Comparison of ENCODE assay signal across 10 cellular contexts in genomic region chr1:244010191-244010590, GRCh38. TPM values are rescaled to one million over a fixed set of nuclear protein-coding genes. Genes with fewer than 3 reads are reported as not detected.
DNase-seq lines count a peak whose midpoint lies in the region; TF ChIP-seq lines count a peak whose summit lies in the region.
"Had no signal": no experiment of that assay in that cellular context is flagged by ENCODE, and none has a peak within 500 bp of the region (broad histone marks: within the 10 kb centered on the region; RNA-seq: fewer than 3 reads in every experiment).

No MANE protein-coding gene starts in this region.

- no peaks in the 10 kb centered on the region for H3K79me2 ChIP-seq in OCI-LY3 (ENCODE audit: low read length)

- DNase-seq in brain microvascular endothelial cell (no peak), sigmoid colon (no peak), NCI-H446 (lab: John Stamatoyannopoulos, UW) (no peak), globus pallidus (ENCODE audit: low spot score) (no peak), NCI-H1694 treated with DMSO at 0.1 percent for 48 hours (lab: John Stamatoyannopoulos, UW) (no peak)
- peak; percentile 35 for DNase-seq in stimulated activated CD4-positive, alpha-beta T cell treated with anti-CD3 and anti-CD28 coated beads, Interleukin-4, amount 100 ng/mL, for 24 hours
- DNase-seq: mammary epithelial cell, NCI-H1930 had no signal

- intact Hi-C loops in sigmoid colon (cut with DNase I), result no loop called here

- H3K36me3 ChIP-seq in OCI-LY3 (replicated peaks; ENCODE audit: low read depth, low read length), result no peaks in the 10 kb centered on the region
- H3K36me3 ChIP-seq in brain microvascular endothelial cell (replicated peaks), result no peaks in the 10 kb centered on the region
- no peaks in the 10 kb centered on the region for H3K36me3 ChIP-seq in sigmoid colon

- no peak overlapping the region for H3K27ac ChIP-seq in OCI-LY3 (ENCODE audit: low read length)
- H3K27ac ChIP-seq in brain microvascular endothelial cell, result no peak overlapping the region
- H3K27ac ChIP-seq in sigmoid colon, result no peak overlapping the region

- in situ Hi-C loops in brain microvascular endothelial cell (cut with HindIII; ENCODE audit: low pct_ligation_motif_present, low sequenced_read_pairs), result no loop called here

- H3K9me3 ChIP-seq in OCI-LY3 (ENCODE audit: insufficient read depth, low read length), result no peaks in the 10 kb centered on the region
- H3K9me3 ChIP-seq in sigmoid colon, result no peaks in the 10 kb centered on the region

- TF ChIP-seq POLR2A in sigmoid colon (IDR thresholded peaks at IDR 0.05), result no peak

- TF ChIP-seq CTCF in GM12874 (IDR thresholded peaks at IDR 0.05; ENCODE audit: insufficient read depth, low read depth, low read length), result peak; percentile 42
- TF ChIP-seq CTCF in OCI-LY3 (IDR thresholded peaks at IDR 0.05; ENCODE audit: low read depth, low read length), result peak; percentile 13; the same call in 1 of the 2 replicates
- peak; percentile 43 for TF ChIP-seq CTCF in brain microvascular endothelial cell (IDR thresholded peaks at IDR 0.05; ENCODE audit: low read depth, low read length, missing control alignments)
- TF ChIP-seq CTCF in sigmoid colon (IDR thresholded peaks at IDR 0.05), result no peak

- no peaks in the 10 kb centered on the region for H4K20me1 ChIP-seq in OCI-LY3 (ENCODE audit: insufficient read depth, low read length)

- H3K4me1 ChIP-seq in OCI-LY3 (ENCODE audit: low read length) (no peaks in the 10 kb centered on the region), sigmoid colon (peaks cover 0 to 9% (median 2%) of the 10 kb centered on the region in 4 donors)

- H2AFZ ChIP-seq in OCI-LY3 (ENCODE audit: low read depth, low read length), result no peak overlapping the region

- H3K4me2 ChIP-seq in OCI-LY3 (ENCODE audit: low read length), result no peak overlapping the region

- H3K4me3 ChIP-seq in OCI-LY3 (ENCODE audit: low read length), result no peak overlapping the region
- H3K4me3 ChIP-seq in brain microvascular endothelial cell (ENCODE audit: low read depth, low read length), result no peak overlapping the region
- H3K4me3 ChIP-seq in sigmoid colon, result no peak overlapping the region

- no peak for TF ChIP-seq EP300 in sigmoid colon (IDR thresholded peaks at IDR 0.05)

- no peak overlapping the region for H3K9ac ChIP-seq in OCI-LY3 (ENCODE audit: low read length)

- peaks cover 43% of the 10 kb centered on the region for H3K27me3 ChIP-seq in OCI-LY3 (ENCODE audit: low read depth, low read length)
- no peaks in the 10 kb centered on the region for H3K27me3 ChIP-seq in brain microvascular endothelial cell (replicated peaks)
- H3K27me3 ChIP-seq in sigmoid colon, result no peaks in the 10 kb centered on the region

- 60 to 64% methylated on average over 6 of the region's 6 CpGs for WGBS in sigmoid colon, 2 donors

RNA-seq across cellular contexts. Expression of gene ZBTB18, which starts 40.9 kb away (rescaled TPM):
- total RNA-seq in sigmoid colon, result 10 to 100 TPM; 11.8 to 19.7 (median 17.1) TPM
- polyA plus RNA-seq in sigmoid colon, result 10 to 100 TPM in 1 of 3 donors, 1 to 10 TPM in 2; 7.4 to 15.3 (median 7.8) TPM

Comparison
In these comparisons a context has a peak if more than half of its experiments do, and no peak if none do; other contexts are left out.
1. CTCF ChIP-seq: peak in GM12874 (single experiment), OCI-LY3 (single experiment) and brain microvascular endothelial cell (single experiment); none in sigmoid colon (0 of 4).